ENCODE assay signal across 40 cellular contexts in genomic region chr4:53463340-53463739, GRCh38.
"Had no signal": no experiment of that assay in that cellular context is flagged by ENCODE, and none has a peak within 500 bp of the region (broad histone marks: within the 10 kb centered on the region; RNA-seq: fewer than 3 reads in every experiment).

No MANE protein-coding gene starts in this region.

- DNase-seq: activated B cell treated with CpG ODN at 0.5 μM for 24 hours; activated CD4-positive, alpha-beta memory T cell treated with anti-CD3 and anti-CD28 coated beads, Interleukin-2, amount 10 ng/mL, durations not matched to agents 7 days and 5 days; activated CD4-positive, alpha-beta T cell treated with anti-CD3 and anti-CD28 coated beads for 4 hours; activated CD4-positive, CD25-positive, alpha-beta regulatory T cell treated with anti-CD3 and anti-CD28 coated beads, Interleukin-2, amount 50 U/mL, for 72 hours; activated CD8-positive, alpha-beta memory T cell treated with anti-CD3 and anti-CD28 coated beads for 24 hours; activated CD8-positive, alpha-beta memory T cell treated with anti-CD3 and anti-CD28 coated beads, Interleukin-2, amount 10 ng/mL, durations not matched to agents 7 days and 5 days; activated CD8-positive, alpha-beta memory T cell treated with anti-CD3 and anti-CD28 coated beads, Interleukin-2, amount 50 U/mL, for 48 hours; activated effector memory CD4-positive, alpha-beta T cell treated with Interleukin-2 at 50 U/mL for 16 hours; activated naive CD4-positive, alpha-beta T cell; activated naive CD4-positive, alpha-beta T cell treated with anti-CD3 and anti-CD28 coated beads, Interleukin-2, amount 50 U/mL, for 16 hours; activated naive CD8-positive, alpha-beta T cell treated with anti-CD3 and anti-CD28 coated beads for 36 hours; activated T-cell treated with anti-CD3 and anti-CD28 coated beads, Interleukin-2, amount 50 U/mL, for 48 hours; amniotic stem cell; aorta; Kasumi-1; KG1; MM.1S; MV-4-11; NCI-H1092; NCI-H1417; NCI-H146; NCI-H187; NCI-H2029 treated with DMSO at 0.1 percent for 48 hours; NCI-H2107; NCI-H2171; NCI-H510A; NCI-H526; NCI-H748 treated with DMSO at 0.1 percent for 48 hours; NK-92 treated with Interleukin-12 subunit alpha and Interleukin-12 subunit beta, amount 100 ng/mL, for 24 hours; PC-3; Peyer's patch; RPMI8226; SHP77 treated with DMSO at 0.1 percent for 48 hours; SW 1271; T-helper 1 cell; T-helper 2 cell; T-helper 9 cell had no signal

- H3K4me3 ChIP-seq: cardiac muscle cell, Peyer's patch, SJSA1 had no signal

- H3K27me3 ChIP-seq: cardiac muscle cell, Peyer's patch, SJSA1 had no signal

- H3K9me3 ChIP-seq: SJSA1 had no signal

- H3K4me1 ChIP-seq: Peyer's patch had no signal

- H3K27ac ChIP-seq: cardiac muscle cell, Peyer's patch, SJSA1, VCaP had no signal

- ATAC-seq: activated CD8-positive, alpha-beta memory T cell treated with anti-CD3 and anti-CD28 coated beads, Interleukin-2, amount 10 ng/mL, durations not matched to agents 7 days and 5 days; PC-3 had no signal
